In genomic region chr6:79946773-79947190, GRCh38 we compare ENCODE assay signal across 8 cellular contexts. TPM values are rescaled to one million over a fixed set of nuclear protein-coding genes. Genes with fewer than 3 reads are reported as not detected.
A peak's percentile ranks its signal among the peaks of the same experiment; 100 is the strongest.
DNase-seq lines count a peak whose midpoint lies in the region; ATAC-seq lines count a peak whose summit lies in the region.

No MANE protein-coding gene starts in this region.

- CTCF ChIA-PET in activated naive CD4-positive, alpha-beta T cell treated with anti-CD3 and anti-CD28 coated beads, Interleukin-2, amount 10 ng/mL, durations not matched to agents 7 days and 5 days (lab: Charles Lee), result interaction anchor here (0.7 to 2.7 kb wide), 7 partner anchors 57 to 659 kb away, joined by 3 to 13 read pairs (median 4); no protein-coding TSS in a partner anchor

- DNase-seq in Daoy (ENCODE audit: low read depth), result peak; percentile 36
- peak; percentile 55 for DNase-seq in NCI-H1105 treated with DMSO at 0.1 percent for 48 hours (lab: John Stamatoyannopoulos, UW)
- DNase-seq in activated naive CD4-positive, alpha-beta T cell treated with anti-CD3 and anti-CD28 coated beads, Interleukin-2, amount 10 ng/mL, durations not matched to agents 7 days and 5 days, result peak; percentile 35
- DNase-seq in globus pallidus (ENCODE audit: low spot score), result peak; percentile 24
- DNase-seq in occipital lobe (lab: John Stamatoyannopoulos, UW), result peak; percentile 18
- DNase-seq in dedifferentiated amniotic fluid mesenchymal stem cell (ENCODE audit: extremely low spot score), result no peak
- no peak for DNase-seq in NCI-H1694 treated with DMSO at 0.1 percent for 48 hours (lab: John Stamatoyannopoulos, UW)

- no peaks in the 10 kb centered on the region for H3K9me3 Mint-ChIP-seq in activated naive CD4-positive, alpha-beta T cell treated with anti-CD3 and anti-CD28 coated beads, Interleukin-2, amount 10 ng/mL, durations not matched to agents 7 days and 5 days

- H3K4me1 Mint-ChIP-seq in activated naive CD4-positive, alpha-beta T cell treated with anti-CD3 and anti-CD28 coated beads, Interleukin-2, amount 10 ng/mL, durations not matched to agents 7 days and 5 days, result peaks cover 16% of the 10 kb centered on the region

- peak overlapping the region; percentile 80 for H3K4me3 Mint-ChIP-seq in activated naive CD4-positive, alpha-beta T cell treated with anti-CD3 and anti-CD28 coated beads, Interleukin-2, amount 10 ng/mL, durations not matched to agents 7 days and 5 days

- peak; percentile 29 for ATAC-seq in GM21723 (IDR thresholded peaks at IDR 0.05; ENCODE audit: unreplicated experiment)

- H3K27me3 Mint-ChIP-seq in activated naive CD4-positive, alpha-beta T cell treated with anti-CD3 and anti-CD28 coated beads, Interleukin-2, amount 10 ng/mL, durations not matched to agents 7 days and 5 days, result peaks cover 45% of the 10 kb centered on the region

- H3K36me3 Mint-ChIP-seq in activated naive CD4-positive, alpha-beta T cell treated with anti-CD3 and anti-CD28 coated beads, Interleukin-2, amount 10 ng/mL, durations not matched to agents 7 days and 5 days, result no peaks in the 10 kb centered on the region

- no peak overlapping the region for H3K27ac Mint-ChIP-seq in activated naive CD4-positive, alpha-beta T cell treated with anti-CD3 and anti-CD28 coated beads, Interleukin-2, amount 10 ng/mL, durations not matched to agents 7 days and 5 days

RNA-seq across cellular contexts. Expression of gene ELOVL4, which starts 0.6 kb away (rescaled TPM):
- total RNA-seq in Daoy (2014; rRNA removed; shearing (Covaris generic)), result 2.5 and 4.2 TPM in 2 replicates
- total RNA-seq in occipital lobe, result 45.1 TPM

RNA-seq across cellular contexts. Expression of gene TTK, which starts 57.7 kb away (rescaled TPM):
- 153 and 180 TPM in 2 replicates for total RNA-seq in Daoy (2014; rRNA removed; shearing (Covaris generic))
- total RNA-seq in occipital lobe, result 4.2 TPM

Comparison
In these comparisons a context has a peak if more than half of its experiments do, and no peak if none do; other contexts are left out.
1. DNase-seq: peak in Daoy (single experiment), NCI-H1105 treated with DMSO at 0.1 percent for 48 hours (single experiment), activated naive CD4-positive, alpha-beta T cell treated with anti-CD3 and anti-CD28 coated beads, Interleukin-2, amount 10 ng/mL, durations not matched to agents 7 days and 5 days (single experiment), globus pallidus (single experiment) and occipital lobe (single experiment); none in dedifferentiated amniotic fluid mesenchymal stem cell (single experiment) and NCI-H1694 treated with DMSO at 0.1 percent for 48 hours (single experiment).
2. RNA of gene TTK, which starts 57.7 kb away (total RNA-seq): 153 to 180 TPM in Daoy; 4.2 TPM in occipital lobe (single experiment); every median in the first group is over 10 times any median in the second.